8 cellular contexts compared by ENCODE assay signal in genomic region chr11:3854660-3854976, GRCh38. TPM values are rescaled to one million over a fixed set of nuclear protein-coding genes. Genes with fewer than 3 reads are reported as not detected.
DNase-seq lines count a peak whose midpoint lies in the region; ATAC-seq, FAIRE-seq and TF ChIP-seq lines count a peak whose summit lies in the region.

No MANE protein-coding gene starts in this region.

- peak overlapping the region; percentile 22; the same call in 1 of the 2 replicates for H3K4me3 ChIP-seq in H7 (ENCODE audit: insufficient read depth, low read depth, low read length)
- peak overlapping the region in 1 of 2 donors; percentile 95 for H3K4me3 ChIP-seq in gastroesophageal sphincter
- H3K4me3 ChIP-seq in spleen: peak overlapping the region; percentile 85 to 94 (median 92)

- peak overlapping the region; percentile 87 to 99 (median 88) for H3K4me3 Mint-ChIP-seq in T-cell

- no peak for FAIRE-seq in GM12891 (lab: Jason Lieb, UNC)

- peaks cover 2% of the 10 kb centered on the region for H3K36me3 Mint-ChIP-seq in T-cell

- H3K9me3 ChIP-seq in gastroesophageal sphincter (no peaks in the 10 kb centered on the region), spleen (no peaks in the 10 kb centered on the region)

- H3K36me3 ChIP-seq in H7 (replicated peaks; ENCODE audit: control insufficient read depth, insufficient read depth, low read length) (no peaks in the 10 kb centered on the region), gastroesophageal sphincter (no peaks in the 10 kb centered on the region), spleen (no peaks in the 10 kb centered on the region)

- H3K27me3 ChIP-seq in H7 (ENCODE audit: control insufficient read depth, insufficient read depth, low read length) (peaks cover 10% of the 10 kb centered on the region), gastroesophageal sphincter (no peaks in the 10 kb centered on the region), spleen (replicated peaks in 1 of 7) (no peaks in the 10 kb centered on the region)

- no peak for DNase-seq in H7
- DNase-seq in T-cell: no peak
- no peak for DNase-seq in spleen
- no peak for DNase-seq in NOMO-1 treated with DMSO at 0.1 percent for 48 hours (lab: John Stamatoyannopoulos, UW; ENCODE audit: unreplicated experiment)
- DNase-seq in NCI-H1105 treated with DMSO at 0.1 percent for 48 hours (lab: John Stamatoyannopoulos, UW): no peak
- DNase-seq in GM12891 (ENCODE audit: insufficient read length, low spot score): no peak
- DNase-seq in T1000 (lab: John Stamatoyannopoulos, UW): no peak

- no peaks in the 10 kb centered on the region for H3K27me3 Mint-ChIP-seq in T-cell

- no peak for TF ChIP-seq CTCF in gastroesophageal sphincter (IDR thresholded peaks at IDR 0.05)
- no peak for TF ChIP-seq CTCF in spleen (IDR thresholded peaks at IDR 0.05 in 8 of 11, conservative IDR thresholded peaks at IDR 0.05 in 3 of 11)

- peaks cover 55 to 69% (median 62%) of the 10 kb centered on the region in 3 donors for H3K4me1 Mint-ChIP-seq in T-cell

- TF ChIP-seq EP300 in gastroesophageal sphincter (IDR thresholded peaks at IDR 0.05): no peak

- peaks cover 6 to 46% (median 25%) of the 10 kb centered on the region in 3 donors for H3K4me1 ChIP-seq in gastroesophageal sphincter
- H3K4me1 ChIP-seq in spleen: peaks cover 29 to 66% (median 56%) of the 10 kb centered on the region in 6 donors

- CTCF ChIA-PET in T-cell (lab: Charles Lee): interaction anchor here (0.5 to 9.2 kb wide), 49 partner anchors 9 to 242 kb away, joined by 3 to 248 read pairs (median 5); partner anchors contain the start of genes RHOG (in 2 of the 2) and PGAP2 (in 1 of the 2)

- intact Hi-C loops in spleen (cut with DNase I; ENCODE audit: low total_unique reads): loop anchor here (2.0 kb wide), 1 partner anchor 218 kb away; no protein-coding TSS in a partner anchor

- WGBS in gastroesophageal sphincter (ENCODE audit: low coverage in 1 of 2), 2 donors: 0 to 17% methylated on average over 1 to 7 of the region's 7 CpGs
- WGBS in spleen, 5 donors: 9 to 15% (median 11%) methylated on average over 7 of the region's 7 CpGs

- H3K9me3 Mint-ChIP-seq in T-cell: no peaks in the 10 kb centered on the region

- H3K27ac Mint-ChIP-seq in T-cell: peak overlapping the region; percentile 99

- POLR2A ChIA-PET in T-cell (lab: Charles Lee): interaction anchor here (0.5 to 4.8 kb wide), 19 partner anchors 11 to 1836 kb away, joined by 3 to 58 read pairs (median 4); partner anchors contain the start of gene RHOG (in 2 of the 2)

- H3K27ac ChIP-seq in gastroesophageal sphincter: peak overlapping the region in 3 of 4 donors; percentile 93 to 99 (median 97)
- H3K27ac ChIP-seq in spleen: peak overlapping the region; percentile 85 to 100 (median 98)

- TF ChIP-seq POLR2A in gastroesophageal sphincter (IDR thresholded peaks at IDR 0.05): no peak
- TF ChIP-seq POLR2A in spleen (IDR thresholded peaks at IDR 0.05): no peak
- TF ChIP-seq POLR2A in GM12891 (IDR thresholded peaks at IDR 0.05; ENCODE audit: low read depth, low read length): no peak

- ATAC-seq in T-cell (replicated peaks in 1 of 4): no peak
- ATAC-seq in gastroesophageal sphincter: no peak

TF ChIP-seq in GM12891, 5 proteins besides CTCF, POLR2A, EP300 and RAD21:
- TF ChIP-seq PAX5 (IDR thresholded peaks at IDR 0.05; ENCODE audit: insufficient read depth, low read length, severe bottlenecking): no peak
- TF ChIP-seq TAF1 (IDR thresholded peaks at IDR 0.05; ENCODE audit: low read depth, low read length): no peak
- no peak for TF ChIP-seq SPI1 (IDR thresholded peaks at IDR 0.05; ENCODE audit: low read depth, low read length)
- no peak for TF ChIP-seq POLR2AphosphoS5 (IDR thresholded peaks at IDR 0.05; ENCODE audit: low read depth, low read length)
- TF ChIP-seq POU2F2 (IDR thresholded peaks at IDR 0.05; ENCODE audit: low read depth, low read length): no peak

RNA-seq across cellular contexts. Expression of gene STIM1, which starts 0.8 kb away (rescaled TPM):
- total RNA-seq in H7 (2014; rRNA removed; shearing (Covaris generic)): 20.8 and 23.6 TPM in 2 replicates
- total RNA-seq in T-cell (100 to 1,000 TPM in 2 of 5 donors, 10 to 100 TPM in 3; 87.6 to 139 (median 94.5) TPM), gastroesophageal sphincter (100 to 1,000 TPM in 1 of 4 donors, 10 to 100 TPM in 3; 42.4 to 114 (median 72.8) TPM), spleen (10 to 100 TPM; 55.4 to 85.2 (median 65.0) TPM)
- 10 to 100 TPM; 13.0 to 22.5 (median 16.3) TPM for polyA plus RNA-seq in spleen
- polyA plus RNA-seq in GM12891 (2012; ENCODE audit: low read depth, missing spikeins): 33.2 TPM

RNA-seq across cellular contexts. Expression of gene RHOG, which starts 13.9 kb away (rescaled TPM):
- 14.9 and 20.2 TPM in 2 replicates for total RNA-seq in H7 (2014; rRNA removed; shearing (Covaris generic))
- total RNA-seq in T-cell (100 to 1,000 TPM in 4 of 5 donors, 10 to 100 TPM in 1; 88.1 to 108 (median 106) TPM), gastroesophageal sphincter (10 to 100 TPM; 31.9 to 67.4 (median 52.2) TPM), spleen (100 to 1,000 TPM; 144 to 256 (median 155) TPM)
- 100 to 1,000 TPM; 102 to 142 (median 107) TPM for polyA plus RNA-seq in spleen
- 90.0 TPM for polyA plus RNA-seq in GM12891 (2012; ENCODE audit: low read depth, missing spikeins)

RNA-seq across cellular contexts. Expression of gene PGAP2, which starts 46.3 kb away (rescaled TPM):
- total RNA-seq in H7 (2014; rRNA removed; shearing (Covaris generic)): 17.3 and 21.0 TPM in 2 replicates
- total RNA-seq in T-cell (10 to 100 TPM; 22.5 to 28.2 (median 24.6) TPM), gastroesophageal sphincter (10 to 100 TPM in 1 of 4 donors, 1 to 10 TPM in 3; 4.2 to 12.0 (median 5.1) TPM), spleen (10 to 100 TPM; 10.7 to 22.2 (median 13.3) TPM)
- 10 to 100 TPM; 14.9 to 19.7 (median 15.1) TPM for polyA plus RNA-seq in spleen
- polyA plus RNA-seq in GM12891 (2012; ENCODE audit: low read depth, missing spikeins): 24.7 TPM

RNA-seq across cellular contexts. Expression of gene NUP98, which starts 57.3 kb away (rescaled TPM):
- 126 and 132 TPM in 2 replicates for total RNA-seq in H7 (2014; rRNA removed; shearing (Covaris generic))
- total RNA-seq in T-cell (100 to 1,000 TPM in 3 of 5 donors, 10 to 100 TPM in 2; 89.1 to 105 (median 102) TPM), gastroesophageal sphincter (100 to 1,000 TPM in 2 of 4 donors, 10 to 100 TPM in 2; 72.1 to 141 (median 103) TPM), spleen (100 to 1,000 TPM in 3 of 7 donors, 10 to 100 TPM in 4; 71.2 to 171 (median 99.7) TPM)
- polyA plus RNA-seq in spleen: 10 to 100 TPM; 12.6 to 21.4 (median 16.9) TPM
- polyA plus RNA-seq in GM12891 (2012; ENCODE audit: low read depth, missing spikeins): 23.8 TPM
